Comparison of ENCODE assay signal across 8 cellular contexts in the genomic region with DNA sequence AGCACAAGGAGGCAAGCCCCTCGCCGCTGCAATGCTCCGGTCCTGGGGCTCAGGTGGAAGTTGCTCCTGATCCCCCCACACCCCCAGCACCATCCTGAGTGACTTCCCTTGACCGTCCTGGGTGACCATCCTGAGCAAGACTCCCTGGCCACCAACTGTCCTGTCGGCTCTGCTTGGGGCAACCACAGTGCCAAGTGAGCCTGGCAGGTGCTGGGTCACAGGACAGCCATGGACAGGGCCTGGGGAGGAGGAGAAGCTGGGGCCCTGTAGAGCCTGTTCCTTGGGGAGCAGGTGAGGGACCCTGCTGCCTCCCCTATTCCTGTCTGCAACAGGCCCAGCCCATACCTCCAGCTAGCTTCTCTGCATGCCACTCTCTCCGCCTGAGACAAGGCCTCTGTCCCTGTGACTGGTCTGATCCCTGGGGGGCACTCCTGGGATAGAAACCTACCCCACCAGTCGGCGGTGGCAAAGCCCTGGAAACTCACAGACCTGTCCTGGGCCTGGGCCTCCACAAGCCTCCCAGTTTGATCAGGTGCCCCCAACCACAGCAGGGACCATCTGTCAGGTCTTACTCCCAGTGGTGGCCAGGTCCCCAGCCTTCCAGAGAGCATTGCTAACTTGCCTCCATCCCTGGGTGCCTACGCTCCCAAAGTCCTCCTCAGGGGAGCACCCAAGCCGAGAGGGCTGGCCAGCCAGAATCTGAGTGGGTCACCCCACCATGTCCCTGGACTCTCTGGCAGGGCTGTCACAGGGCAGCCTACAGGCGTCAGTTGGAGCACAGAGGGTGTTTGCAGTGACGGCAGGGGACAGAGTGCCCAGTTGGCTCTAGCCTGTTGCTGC.
A peak's percentile ranks its signal among the peaks of the same experiment; 100 is the strongest.
DNase-seq lines count a peak whose midpoint lies in the region; ATAC-seq and TF ChIP-seq lines count a peak whose summit lies in the region.

No MANE protein-coding gene starts in this region.

- peak overlapping the region; percentile 78 for H3K9ac ChIP-seq in rectal smooth muscle tissue (ENCODE audit: low read length)

- no peaks in the 10 kb centered on the region for H3K9me3 Mint-ChIP-seq in activated naive CD8-positive, alpha-beta T cell treated with anti-CD3 and anti-CD28 coated beads for 36 hours

- POLR2A ChIA-PET in OCI-LY7 (lab: Charles Lee), result interaction anchor here (0.6 kb wide), 1 partner anchor 788 kb away, joined by 3 read pairs; no protein-coding TSS in a partner anchor

- intact Hi-C loops in OCI-LY7 (cut with micrococcal nuclease; ENCODE audit: unreplicated experiment), result no loop called here

- peak overlapping the region; percentile 64 for H3K4me3 Mint-ChIP-seq in activated naive CD8-positive, alpha-beta T cell treated with anti-CD3 and anti-CD28 coated beads for 36 hours

- no peak for TF ChIP-seq CTCF in right atrium auricular region (IDR thresholded peaks at IDR 0.05)
- no peak for TF ChIP-seq CTCF in OCI-LY7 (conservative IDR thresholded peaks at IDR 0.05; ENCODE audit: low read length)

- DNase-seq in H7, result no peak
- DNase-seq in activated naive CD8-positive, alpha-beta T cell treated with anti-CD3 and anti-CD28 coated beads for 36 hours, result no peak
- no peak for DNase-seq in right atrium auricular region (ENCODE audit: low spot score)
- DNase-seq in NCI-H82 treated with DMSO at 0.1 percent for 48 hours (lab: John Stamatoyannopoulos, UW; ENCODE audit: unreplicated experiment), result no peak
- no peak for DNase-seq in OCI-LY7 (ENCODE audit: low spot score)

- peaks cover 25% of the 10 kb centered on the region for H3K27me3 ChIP-seq in H7 (ENCODE audit: control insufficient read depth, insufficient read depth, low read length)
- H3K27me3 ChIP-seq in right atrium auricular region, result no peaks in the 10 kb centered on the region
- H3K27me3 ChIP-seq in rectal smooth muscle tissue (ENCODE audit: control insufficient read depth, insufficient read depth, low read length), result no peaks in the 10 kb centered on the region

- H3K27ac Mint-ChIP-seq in activated naive CD8-positive, alpha-beta T cell treated with anti-CD3 and anti-CD28 coated beads for 36 hours, result no peak overlapping the region

- H3K36me3 ChIP-seq in H7 (replicated peaks; ENCODE audit: control insufficient read depth, insufficient read depth, low read length) (no peaks in the 10 kb centered on the region), right atrium auricular region (no peaks in the 10 kb centered on the region), rectal smooth muscle tissue (ENCODE audit: control insufficient read depth, insufficient read depth, low read length) (no peaks in the 10 kb centered on the region), OCI-LY7 (ENCODE audit: insufficient read depth, low read length) (no peaks in the 10 kb centered on the region)

- peak overlapping the region; percentile 93 to 95 for H3K27ac ChIP-seq in right atrium auricular region
- H3K27ac ChIP-seq in rectal smooth muscle tissue (ENCODE audit: low read depth, low read length), result peak overlapping the region; percentile 96
- H3K27ac ChIP-seq in OCI-LY7 (ENCODE audit: low read depth, low read length, poor library complexity, severe bottlenecking), result no peak overlapping the region

- ATAC-seq in HG03460 (IDR thresholded peaks at IDR 0.05; ENCODE audit: unreplicated experiment), result no peak
- ATAC-seq in HG02981 (IDR thresholded peaks at IDR 0.05; ENCODE audit: unreplicated experiment), result no peak

- no peak overlapping the region for H2AFZ ChIP-seq in OCI-LY7 (ENCODE audit: low read length)

- peaks cover 10% of the 10 kb centered on the region for H3K4me1 Mint-ChIP-seq in activated naive CD8-positive, alpha-beta T cell treated with anti-CD3 and anti-CD28 coated beads for 36 hours

- H3K4me1 ChIP-seq in right atrium auricular region (peaks cover 0 to 71% of the 10 kb centered on the region in 2 donors), rectal smooth muscle tissue (ENCODE audit: control insufficient read depth, insufficient read depth, low read length) (peaks cover 33% of the 10 kb centered on the region), OCI-LY7 (ENCODE audit: insufficient read depth, low read length, poor library complexity, severe bottlenecking) (peaks cover 18% of the 10 kb centered on the region)

- no peaks in the 10 kb centered on the region for H3K27me3 Mint-ChIP-seq in activated naive CD8-positive, alpha-beta T cell treated with anti-CD3 and anti-CD28 coated beads for 36 hours

- no peaks in the 10 kb centered on the region for H3K36me3 Mint-ChIP-seq in activated naive CD8-positive, alpha-beta T cell treated with anti-CD3 and anti-CD28 coated beads for 36 hours

- H3K9me2 ChIP-seq in OCI-LY7 (ENCODE audit: insufficient read depth, low read length), result no peaks in the 10 kb centered on the region

- no peaks in the 10 kb centered on the region for H3K9me3 ChIP-seq in right atrium auricular region
- no peaks in the 10 kb centered on the region for H3K9me3 ChIP-seq in OCI-LY7 (ENCODE audit: low read length)

- H4K20me1 ChIP-seq in OCI-LY7 (ENCODE audit: insufficient read depth, low read length), result no peaks in the 10 kb centered on the region

- H3K79me2 ChIP-seq in OCI-LY7 (ENCODE audit: insufficient read depth, low read depth, low read length), result no peaks in the 10 kb centered on the region

- H3K4me2 ChIP-seq in OCI-LY7 (ENCODE audit: low read length), result no peak overlapping the region

- no TSS peak for BruUV-seq in OCI-LY7 (replicated peaks; lab: Mats Ljungman, UMichigan)

- H3K4me3 ChIP-seq in H7 (ENCODE audit: insufficient read depth, low read depth, low read length) (peak overlapping the region; percentile 37; the same call in 1 of the 2 replicates), right atrium auricular region (peak overlapping the region; percentile 43 to 63), rectal smooth muscle tissue (ENCODE audit: low read length) (peak overlapping the region; percentile 80), OCI-LY7 (ENCODE audit: low read depth, low read length, poor library complexity, severe bottlenecking) (no peak overlapping the region)

- CTCF ChIA-PET in OCI-LY7 (lab: Charles Lee; ENCODE audit: unreplicated experiment), result no interaction called here
